ENCODE assay signal across 22 cellular contexts in genomic region chr3:190968616-190969015, GRCh38.
"Had no signal": no experiment of that assay in that cellular context is flagged by ENCODE, and none has a peak within 500 bp of the region (broad histone marks: within the 10 kb centered on the region; RNA-seq: fewer than 3 reads in every experiment).

No MANE protein-coding gene starts in this region.

- DNase-seq: activated CD4-positive, alpha-beta T cell treated with anti-CD3 and anti-CD28 coated beads for 48 hours; activated CD4-positive, alpha-beta T cell treated with anti-CD3 and anti-CD28 coated beads, Interleukin-2, amount 50 U/mL, for 48 hours; activated CD8-positive, alpha-beta memory T cell treated with anti-CD3 and anti-CD28 coated beads for 24 hours; activated effector memory CD4-positive, alpha-beta T cell treated with Interleukin-2 at 50 U/mL for 16 hours; activated naive CD4-positive, alpha-beta T cell treated with Interleukin-2 at 50 U/mL for 16 hours; anterior cingulate cortex; dermis blood vessel endothelial cell; effector CD4-positive, alpha-beta T cell; foreskin fibroblast; heart left ventricle; kidney; left colon; mammary epithelial cell; midbrain; naive thymus-derived CD4-positive, alpha-beta T cell; ovary; stimulated activated naive B cell treated with anti-CD40 and anti-IgM and Interleukin-4, amounts not matched to agents 10 μg/mL and 1 μg/mL and 100 μg/mL, for 72 hours; stomach; T-helper 9 cell; thyroid gland; upper lobe of right lung had no signal

- H3K36me3 ChIP-seq: heart left ventricle, ovary, stomach, thyroid gland, upper lobe of right lung had no signal

- H3K4me3 ChIP-seq: heart left ventricle, ovary, skin epidermis, stomach, thyroid gland, upper lobe of right lung had no signal

- H3K27me3 ChIP-seq: ovary, thyroid gland, upper lobe of right lung had no signal
